1 cellular context compared by ENCODE assay signal in the genomic region with DNA sequence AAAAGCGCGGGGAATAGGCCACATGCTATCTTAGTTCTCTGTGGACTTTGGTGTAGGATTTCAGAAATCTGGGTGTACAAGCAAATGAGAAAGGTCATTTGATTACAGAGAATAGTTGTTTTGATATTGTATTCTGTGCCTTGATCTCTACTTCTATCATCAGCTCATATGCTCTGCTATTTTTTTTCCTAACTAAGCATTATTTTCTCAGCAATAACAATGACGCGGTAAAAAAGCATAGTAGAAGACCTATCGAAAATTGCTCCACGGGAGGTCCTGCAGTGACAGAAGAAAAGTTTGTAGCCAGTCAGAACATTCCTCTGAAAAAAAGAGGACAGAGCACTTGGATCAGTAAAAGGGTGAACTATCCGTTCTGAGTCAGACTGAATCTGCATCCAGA.
TF ChIP-seq lines count a peak whose summit lies in the region.

No MANE protein-coding gene starts in this region.

TF ChIP-seq in A549, 52 proteins besides CTCF, POLR2A, EP300 and RAD21:
- TF ChIP-seq FOSB (CRISPR knock-in tag; IDR thresholded peaks at IDR 0.05): no peak
- peak; percentile 52 for TF ChIP-seq MAFK (IDR thresholded peaks at IDR 0.05; ENCODE audit: partially characterized antibody)
